Comparison of ENCODE assay signal across 10 cellular contexts in genomic region chr10:48976208-48976607, GRCh38. TPM values are rescaled to one million over a fixed set of nuclear protein-coding genes. Genes with fewer than 3 reads are reported as not detected.
DNase-seq lines count a peak whose midpoint lies in the region; ATAC-seq and TF ChIP-seq lines count a peak whose summit lies in the region.
"Had no signal": no experiment of that assay in that cellular context is flagged by ENCODE, and none has a peak within 500 bp of the region (broad histone marks: within the 10 kb centered on the region; RNA-seq: fewer than 3 reads in every experiment).

No MANE protein-coding gene starts in this region.

- no peak overlapping the region for H3K27ac Mint-ChIP-seq in mesothelial cell of epicardium
- H3K27ac Mint-ChIP-seq: activated T-helper 1 cell treated with anti-CD3 and anti-CD28 coated beads, Interleukin-12 subunit alpha, Interleukin-12 subunit beta, Interleukin-2, Interleukin-4 antibody, amounts not matched to agents 30 ng/mL and 10 ng/mL and 1 ng/mL, durations not matched to agents 14 hours and 24 hours and 36 hours had no signal

- H3K36me3 Mint-ChIP-seq in mesothelial cell of epicardium, result no peaks in the 10 kb centered on the region

- intact Hi-C loops in Right ventricle myocardium inferior (cut with DNase I) (no loop called here), left ventricle myocardium inferior (cut with micrococcal nuclease) (no loop called here), upper lobe of right lung (cut with DNase I) (no loop called here)

- peak; percentile 58 for ATAC-seq in Right ventricle myocardium inferior
- ATAC-seq in upper lobe of right lung, result peak; percentile 54
- no peak for ATAC-seq in HG03095 (IDR thresholded peaks at IDR 0.05; ENCODE audit: unreplicated experiment)

- H3K36me3 ChIP-seq in right atrium auricular region (no peaks in the 10 kb centered on the region), SJCRH30 (no peaks in the 10 kb centered on the region), left ventricle myocardium inferior (no peaks in the 10 kb centered on the region), upper lobe of right lung (no peaks in the 10 kb centered on the region)

- H3K4me3 Mint-ChIP-seq in mesothelial cell of epicardium, result no peak overlapping the region
- H3K4me3 Mint-ChIP-seq: activated T-helper 1 cell treated with anti-CD3 and anti-CD28 coated beads, Interleukin-12 subunit alpha, Interleukin-12 subunit beta, Interleukin-2, Interleukin-4 antibody, amounts not matched to agents 30 ng/mL and 10 ng/mL and 1 ng/mL, durations not matched to agents 14 hours and 24 hours and 36 hours had no signal

- TF ChIP-seq CTCF in right atrium auricular region (IDR thresholded peaks at IDR 0.05) (peak in 1 of 2 donors; percentile 54), left ventricle myocardium inferior (IDR thresholded peaks at IDR 0.05; ENCODE audit: borderline replicate concordance) (peak; percentile 58), upper lobe of right lung (IDR thresholded peaks at IDR 0.05) (peak; percentile 32), mesothelial cell of epicardium (IDR thresholded peaks at IDR 0.05; ENCODE audit: unreplicated experiment) (no peak)

- H3K27ac ChIP-seq in right atrium auricular region (no peak overlapping the region), SJCRH30 (no peak overlapping the region), left ventricle myocardium inferior (replicated peaks) (no peak overlapping the region), upper lobe of right lung (no peak overlapping the region)

- H3K4me3 ChIP-seq in right atrium auricular region (no peak overlapping the region), SJCRH30 (no peak overlapping the region), left ventricle myocardium inferior (no peak overlapping the region), upper lobe of right lung (no peak overlapping the region)

- H3K9me3 ChIP-seq in right atrium auricular region, result no peaks in the 10 kb centered on the region
- no peaks in the 10 kb centered on the region for H3K9me3 ChIP-seq in SJCRH30 (replicated peaks)
- no peaks in the 10 kb centered on the region for H3K9me3 ChIP-seq in left ventricle myocardium inferior (replicated peaks)
- no peaks in the 10 kb centered on the region for H3K9me3 ChIP-seq in upper lobe of right lung

- H3K4me1 Mint-ChIP-seq in mesothelial cell of epicardium, result no peaks in the 10 kb centered on the region

- peaks cover 60% of the 10 kb centered on the region for H3K27me3 Mint-ChIP-seq in mesothelial cell of epicardium (ENCODE audit: low read depth)

- DNase-seq in Right ventricle myocardium inferior (ENCODE audit: missing footprints), result no peak
- no peak for DNase-seq in right atrium auricular region (ENCODE audit: low spot score)
- DNase-seq in SJCRH30, result peak; percentile 36 to 64
- no peak for DNase-seq in left ventricle myocardium inferior
- DNase-seq in upper lobe of right lung, result no peak
- no peak for DNase-seq in NCI-H2107 (lab: John Stamatoyannopoulos, UW)
- no peak for DNase-seq in mesothelial cell of epicardium (ENCODE audit: low spot score in 2 of 2, unreplicated experiment in 2 of 2)
- DNase-seq: NK-92 treated with Interleukin-12 subunit alpha and Interleukin-12 subunit beta, amount 100 ng/mL, for 24 hours had no signal

- H3K9me3 Mint-ChIP-seq in mesothelial cell of epicardium, result peaks cover 7% of the 10 kb centered on the region
- H3K9me3 Mint-ChIP-seq: activated T-helper 1 cell treated with anti-CD3 and anti-CD28 coated beads, Interleukin-12 subunit alpha, Interleukin-12 subunit beta, Interleukin-2, Interleukin-4 antibody, amounts not matched to agents 30 ng/mL and 10 ng/mL and 1 ng/mL, durations not matched to agents 14 hours and 24 hours and 36 hours had no signal

- H3K4me1 ChIP-seq in right atrium auricular region, result no peaks in the 10 kb centered on the region
- H3K4me1 ChIP-seq in SJCRH30, result no peaks in the 10 kb centered on the region
- peaks cover 2% of the 10 kb centered on the region for H3K4me1 ChIP-seq in left ventricle myocardium inferior
- H3K4me1 ChIP-seq in upper lobe of right lung, result peaks cover 4% of the 10 kb centered on the region

- no peaks in the 10 kb centered on the region for H3K27me3 ChIP-seq in right atrium auricular region
- H3K27me3 ChIP-seq in SJCRH30, result no peaks in the 10 kb centered on the region
- no peaks in the 10 kb centered on the region for H3K27me3 ChIP-seq in left ventricle myocardium inferior (ENCODE audit: low read depth)
- no peaks in the 10 kb centered on the region for H3K27me3 ChIP-seq in upper lobe of right lung

RNA-seq across cellular contexts. Expression of gene LRRC18, which starts 36.6 kb away (rescaled TPM):
- total RNA-seq in Right ventricle myocardium inferior (not detected), right atrium auricular region (not detected), left ventricle myocardium inferior (not detected), upper lobe of right lung (0.96 TPM), mesothelial cell of epicardium (not detected in 3 replicates)
- not detected in 2 replicates for total RNA-seq in SJCRH30 (2014; rRNA removed; shearing (Covaris generic))
- total RNA-seq: activated T-helper 1 cell treated with anti-CD3 and anti-CD28 coated beads, Interleukin-12 subunit alpha, Interleukin-12 subunit beta, Interleukin-2, Interleukin-4 antibody, amounts not matched to agents 30 ng/mL and 10 ng/mL and 1 ng/mL, durations not matched to agents 14 hours and 24 hours and 36 hours had no signal

Comparison
In these comparisons a context has a peak if more than half of its experiments do, and no peak if none do; other contexts are left out.
1. DNase-seq: peak in SJCRH30 (2 of 2); none in Right ventricle myocardium inferior (single experiment), right atrium auricular region (single experiment), left ventricle myocardium inferior (single experiment), upper lobe of right lung (single experiment), NCI-H2107 (single experiment) and mesothelial cell of epicardium (0 of 2).